26 cellular contexts compared by ENCODE assay signal in the genomic region with DNA sequence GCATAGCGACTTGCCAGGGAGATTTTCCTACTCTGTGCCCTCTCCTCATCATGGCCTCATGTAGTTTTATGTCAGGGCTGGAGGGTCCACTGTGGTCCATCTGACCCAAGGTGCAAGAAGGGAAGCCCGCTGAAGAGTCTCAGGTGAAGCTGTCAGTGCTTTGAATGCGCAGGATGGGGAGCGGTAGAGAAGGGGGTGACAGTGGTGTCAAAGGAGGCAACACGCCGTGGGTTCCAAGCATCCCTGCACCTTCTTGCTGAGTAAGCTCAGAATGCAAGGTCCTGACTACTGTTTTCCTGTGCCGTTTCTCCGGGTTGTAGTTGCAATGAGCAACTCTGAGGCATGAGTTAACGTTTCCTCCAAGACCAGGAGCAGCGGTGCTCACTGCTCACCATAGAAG. TPM values are rescaled to one million over a fixed set of nuclear protein-coding genes. Genes with fewer than 3 reads are reported as not detected.
"Had no signal": no experiment of that assay in that cellular context is flagged by ENCODE, and none has a peak within 500 bp of the region (broad histone marks: within the 10 kb centered on the region; RNA-seq: fewer than 3 reads in every experiment).

No MANE protein-coding gene starts in this region.

- ATAC-seq: activated CD4-positive, alpha-beta T cell treated with anti-CD3 and anti-CD28 coated beads for 36 hours; activated CD8-positive, alpha-beta T cell treated with anti-CD3 and anti-CD28 coated beads, Interleukin-2, amount 10 ng/mL, durations not matched to agents 7 days and 5 days; activated T-helper 17 cell treated with anti-CD3 and anti-CD28 coated beads, Interleukin-2, amount 50 U/mL, for 72 hours; naive thymus-derived CD8-positive, alpha-beta T cell; stimulated activated naive CD8-positive, alpha-beta T cell treated with anti-CD3 and anti-CD28 coated beads, Interleukin-15, Interleukin-2, amounts not matched to agents 100 U/mL and 50 U/mL, for 24 hours had no signal

- FAIRE-seq: astrocyte, colon, islet of Langerhans had no signal

- H3K27ac ChIP-seq: brain microvascular endothelial cell, gastrocnemius medialis, right atrium auricular region had no signal

- H3K4me3 ChIP-seq: gastrocnemius medialis, right atrium auricular region, upper lobe of left lung had no signal

- H3K27me3 ChIP-seq: gastrocnemius medialis, right atrium auricular region, upper lobe of left lung had no signal

- H3K4me1 Mint-ChIP-seq: activated T-helper 17 cell treated with anti-CD3 and anti-CD28 coated beads, Interleukin-2, amount 50 U/mL, for 72 hours had no signal

- H3K9me3 ChIP-seq: gastrocnemius medialis, right atrium auricular region, upper lobe of left lung had no signal

- H3K4me3 Mint-ChIP-seq: activated B cell treated with CpG ODN at 0.5 μM for 24 hours; activated CD4-positive, alpha-beta T cell treated with anti-CD3 and anti-CD28 coated beads for 36 hours; activated CD8-positive, alpha-beta T cell treated with anti-CD3 and anti-CD28 coated beads, Interleukin-2, amount 10 ng/mL, durations not matched to agents 7 days and 5 days; activated T-helper 17 cell treated with anti-CD3 and anti-CD28 coated beads, Interleukin-2, amount 50 U/mL, for 72 hours; central memory CD8-positive, alpha-beta T cell; naive thymus-derived CD8-positive, alpha-beta T cell; neural crest cell; T-helper 2 cell treated with Interferon-gamma antibody and Interleukin-4, amounts not matched to agents 5 μg/mL and 100 μg/mL, for 36 hours had no signal

- H3K27ac Mint-ChIP-seq: activated B cell treated with CpG ODN at 0.5 μM for 24 hours; activated CD4-positive, alpha-beta T cell treated with anti-CD3 and anti-CD28 coated beads for 36 hours; activated CD8-positive, alpha-beta T cell treated with anti-CD3 and anti-CD28 coated beads, Interleukin-2, amount 10 ng/mL, durations not matched to agents 7 days and 5 days; activated T-helper 17 cell treated with anti-CD3 and anti-CD28 coated beads, Interleukin-2, amount 50 U/mL, for 72 hours; naive thymus-derived CD8-positive, alpha-beta T cell; T-helper 2 cell treated with Interferon-gamma antibody and Interleukin-4, amounts not matched to agents 5 μg/mL and 100 μg/mL, for 36 hours had no signal

- DNase-seq: activated B cell treated with CpG ODN at 0.5 μM for 24 hours; activated CD4-positive, alpha-beta T cell treated with anti-CD3 and anti-CD28 coated beads for 36 hours; activated CD8-positive, alpha-beta T cell treated with anti-CD3 and anti-CD28 coated beads, Interleukin-2, amount 10 ng/mL, durations not matched to agents 7 days and 5 days; activated gamma-delta T cell treated with Interleukin-2 at 50 U/mL for 16 hours; activated naive CD4-positive, alpha-beta T cell treated with anti-CD3 and anti-CD28 coated beads, Interleukin-2, amount 50 U/mL, for 16 hours; amniotic stem cell; brain microvascular endothelial cell; effector memory CD4-positive, alpha-beta T cell; gastrocnemius medialis; glutamatergic neuron; left cardiac atrium; midbrain; naive thymus-derived CD8-positive, alpha-beta T cell; nucleus accumbens; stimulated activated CD4-positive, alpha-beta T cell treated with anti-CD3 and anti-CD28 coated beads, Interleukin-2, amount 100 ng/mL, for 48 hours; stimulated activated naive CD8-positive, alpha-beta T cell treated with anti-CD3 and anti-CD28 coated beads, Interleukin-15, Interleukin-2, amounts not matched to agents 100 U/mL and 50 U/mL, for 24 hours; T-helper 1 cell; upper lobe of left lung had no signal

- H3K9me3 Mint-ChIP-seq: activated B cell treated with CpG ODN at 0.5 μM for 24 hours; activated T-helper 17 cell treated with anti-CD3 and anti-CD28 coated beads, Interleukin-2, amount 50 U/mL, for 72 hours; central memory CD8-positive, alpha-beta T cell; neural crest cell; T-helper 2 cell treated with Interferon-gamma antibody and Interleukin-4, amounts not matched to agents 5 μg/mL and 100 μg/mL, for 36 hours had no signal

- H3K36me3 ChIP-seq: brain microvascular endothelial cell, gastrocnemius medialis, right atrium auricular region had no signal

RNA-seq across cellular contexts. Expression of gene RAB6B, which starts 44.9 kb away (rescaled TPM):
- total RNA-seq: activated B cell treated with CpG ODN at 0.5 μM for 24 hours; naive thymus-derived CD8-positive, alpha-beta T cell had no signal
